In the genomic region with DNA sequence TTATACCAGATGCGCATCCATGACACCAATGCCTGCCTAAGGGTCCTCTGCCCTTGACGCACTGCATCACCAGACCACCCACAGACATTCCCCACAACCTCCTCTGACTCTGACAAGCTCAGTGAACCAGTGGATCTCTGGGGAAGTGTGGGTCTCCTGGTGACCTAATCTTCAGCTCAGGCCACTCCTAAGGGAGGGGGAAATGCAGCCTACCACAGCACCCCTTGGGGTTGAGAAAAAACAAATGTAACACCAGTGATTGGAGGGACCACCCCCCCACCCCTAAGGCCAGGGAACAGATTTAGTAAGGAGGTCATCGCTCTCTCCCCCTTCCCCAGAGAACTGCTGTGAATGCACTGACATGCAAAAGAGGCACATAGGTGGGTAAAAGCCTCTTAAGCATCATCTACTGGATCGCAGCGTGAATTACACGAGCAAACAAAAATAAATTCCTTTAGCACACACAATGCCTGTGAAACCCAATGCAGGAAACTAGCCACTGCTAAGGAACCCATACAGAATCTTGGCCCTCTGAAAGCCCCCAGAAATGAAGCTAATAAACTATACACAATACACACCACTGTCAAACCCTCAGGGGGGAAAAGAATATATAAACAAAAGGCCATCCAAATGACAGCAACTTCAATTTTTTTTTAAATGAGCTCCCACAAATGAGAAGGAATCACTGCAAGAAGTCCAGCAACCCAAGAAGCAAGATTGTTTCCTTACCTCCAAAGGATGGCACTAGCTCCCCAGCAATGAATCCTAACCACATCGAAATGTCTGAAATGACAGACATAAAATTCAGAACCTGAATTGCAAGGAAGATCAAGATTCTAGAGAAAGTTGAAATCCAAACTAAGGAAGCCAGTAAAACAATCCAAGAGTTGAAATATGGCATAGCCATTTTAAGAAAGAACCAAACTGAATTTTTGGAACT, we compare ENCODE assay signal across 12 cellular contexts.
A peak's percentile ranks its signal among the peaks of the same experiment; 100 is the strongest.
DNase-seq lines count a peak whose midpoint lies in the region; TF ChIP-seq lines count a peak whose summit lies in the region.
"Had no signal": no experiment of that assay in that cellular context is flagged by ENCODE, and none has a peak within 500 bp of the region (broad histone marks: within the 10 kb centered on the region; RNA-seq: fewer than 3 reads in every experiment).

No MANE protein-coding gene starts in this region.

- no peaks in the 10 kb centered on the region for H3K27me3 ChIP-seq in breast epithelium
- no peaks in the 10 kb centered on the region for H3K27me3 ChIP-seq in endodermal cell (ENCODE audit: control insufficient read depth, insufficient read depth, low read length, poor library complexity, severe bottlenecking)
- H3K27me3 ChIP-seq: Peyer's patch had no signal

- H3K4me1 Mint-ChIP-seq in MCF 10A (ENCODE audit: insufficient read depth, unreplicated experiment) (peaks cover 10% of the 10 kb centered on the region), endodermal cell (no peaks in the 10 kb centered on the region)
- H3K4me1 Mint-ChIP-seq: CD14-positive monocyte, IgD-negative memory B cell had no signal

- H3K9me3 Mint-ChIP-seq in MCF 10A (ENCODE audit: unreplicated experiment) = peaks cover 12% of the 10 kb centered on the region
- H3K9me3 Mint-ChIP-seq in endodermal cell = peaks cover 22% of the 10 kb centered on the region

- POLR2A ChIA-PET in MCF 10A (lab: Yijun Ruan, JAX) = interaction anchor here (0.6 to 1.8 kb wide), 4 partner anchors 96 to 667 kb away, joined by 3 to 5 read pairs (median 4); no protein-coding TSS in a partner anchor

- no peak for TF ChIP-seq POLR2A in breast epithelium (IDR thresholded peaks at IDR 0.05)

- H3K4me3 Mint-ChIP-seq in MCF 10A (ENCODE audit: unreplicated experiment) (no peak overlapping the region), endodermal cell (no peak overlapping the region)
- H3K4me3 Mint-ChIP-seq: CD14-positive monocyte, IgD-negative memory B cell had no signal

- H3K36me3 ChIP-seq in breast epithelium (no peaks in the 10 kb centered on the region), endodermal cell (ENCODE audit: control insufficient read depth, insufficient read depth, low read length) (no peaks in the 10 kb centered on the region)
- H3K36me3 ChIP-seq: Peyer's patch had no signal

- H3K36me3 Mint-ChIP-seq in MCF 10A (ENCODE audit: insufficient read depth, unreplicated experiment) (peaks cover 5% of the 10 kb centered on the region), endodermal cell (ENCODE audit: low read depth) (no peaks in the 10 kb centered on the region)
- H3K36me3 Mint-ChIP-seq: CD14-positive monocyte, IgD-negative memory B cell had no signal

- 88 to 100% methylated on average over 1 to 6 of the region's 7 CpGs for WGBS in endodermal cell (ENCODE audit: insufficient coverage in 1 of 2, insufficient read length in 1 of 2), 2 experiments

- H3K4me1 ChIP-seq in breast epithelium (no peaks in the 10 kb centered on the region), endodermal cell (ENCODE audit: control insufficient read depth, insufficient read depth, low read length) (no peaks in the 10 kb centered on the region)
- H3K4me1 ChIP-seq: Peyer's patch had no signal

- H3K9ac ChIP-seq in endodermal cell (ENCODE audit: extremely low read depth, low read length, poor library complexity, severe bottlenecking) = no peak overlapping the region

- no TSS peak for BruUV-seq in MCF 10A (replicated peaks; lab: Mats Ljungman, UMichigan)

- H3K27me3 Mint-ChIP-seq in MCF 10A (ENCODE audit: insufficient read depth, unreplicated experiment) = no peaks in the 10 kb centered on the region
- no peaks in the 10 kb centered on the region for H3K27me3 Mint-ChIP-seq in endodermal cell (ENCODE audit: insufficient read depth)
- H3K27me3 Mint-ChIP-seq: IgD-negative memory B cell had no signal

- CTCF ChIA-PET in MCF 10A (lab: Yijun Ruan, JAX) = interaction anchor here (0.6 to 1.8 kb wide), 8 partner anchors 113 to 625 kb away, joined by 3 to 6 read pairs (median 3); no protein-coding TSS in a partner anchor

- peaks cover 6 to 9% of the 10 kb centered on the region in 2 donors for H3K9me3 ChIP-seq in breast epithelium
- peaks cover 11% of the 10 kb centered on the region for H3K9me3 ChIP-seq in endodermal cell (ENCODE audit: control insufficient read depth, low read length)

- peak; percentile 14 for DNase-seq in MCF 10A (ENCODE audit: unreplicated experiment)
- no peak for DNase-seq in breast epithelium (ENCODE audit: low spot score in 2 of 2)
- DNase-seq in M059J (ENCODE audit: low read depth) = peak; percentile 61
- peak; percentile 44 for DNase-seq in endodermal cell
- no peak for DNase-seq in retinal pigment epithelial cell (ENCODE audit: low read depth)
- DNase-seq in NCI-H2227 treated with DMSO at 0.1 percent for 48 hours (lab: John Stamatoyannopoulos, UW) = no peak
- no peak for DNase-seq in T-helper 9 cell
- no peak for DNase-seq in COR-L47 (lab: John Stamatoyannopoulos, UW)
- DNase-seq: right cardiac atrium had no signal

- intact Hi-C loops in MCF 10A (cut with micrococcal nuclease) (loop anchor here (2.0 to 10.0 kb wide), 4 partner anchors 451 to 571 kb away; partner anchors contain the start of gene PTGER4), breast epithelium (cut with DNase I; ENCODE audit: low total_unique reads) (no loop called here)

- H3K27ac ChIP-seq in breast epithelium = no peak overlapping the region
- no peak overlapping the region for H3K27ac ChIP-seq in endodermal cell (ENCODE audit: low read depth, low read length)
- H3K27ac ChIP-seq: Peyer's patch had no signal

- no peak overlapping the region for H3K27ac Mint-ChIP-seq in MCF 10A (ENCODE audit: low read depth, unreplicated experiment)
- no peak overlapping the region for H3K27ac Mint-ChIP-seq in endodermal cell
- H3K27ac Mint-ChIP-seq: IgD-negative memory B cell had no signal

- H3K4me3 ChIP-seq in breast epithelium (no peak overlapping the region), endodermal cell (ENCODE audit: low read length) (no peak overlapping the region), retinal pigment epithelial cell (ENCODE audit: low read length) (no peak overlapping the region)
- H3K4me3 ChIP-seq: Peyer's patch had no signal

- TF ChIP-seq CTCF in MCF 10A (IDR thresholded peaks at IDR 0.05; ENCODE audit: unreplicated experiment) (peak; percentile 16), breast epithelium (IDR thresholded peaks at IDR 0.05) (no peak), endodermal cell (conservative IDR thresholded peaks at IDR 0.05) (no peak), retinal pigment epithelial cell (conservative IDR thresholded peaks at IDR 0.05; ENCODE audit: low read depth, low read length) (peak; percentile 1)

Comparison
In these comparisons a context has a peak if more than half of its experiments do, and no peak if none do; other contexts are left out.
1. DNase-seq: peak in MCF 10A (single experiment), M059J (single experiment) and endodermal cell (single experiment); none in breast epithelium (0 of 2), retinal pigment epithelial cell (single experiment), NCI-H2227 treated with DMSO at 0.1 percent for 48 hours (single experiment), T-helper 9 cell (single experiment) and COR-L47 (single experiment).
2. CTCF ChIP-seq: peak in MCF 10A (single experiment) and retinal pigment epithelial cell (single experiment); none in breast epithelium (0 of 3) and endodermal cell (single experiment).